In genomic region chr20:48738399-48739304, GRCh38 we compare ENCODE assay signal across 9 cellular contexts.
A peak's percentile ranks its signal among the peaks of the same experiment; 100 is the strongest.
DNase-seq lines count a peak whose midpoint lies in the region; ATAC-seq and TF ChIP-seq lines count a peak whose summit lies in the region.
"Had no signal": no experiment of that assay in that cellular context is flagged by ENCODE, and none has a peak within 500 bp of the region (broad histone marks: within the 10 kb centered on the region; RNA-seq: fewer than 3 reads in every experiment).

No MANE protein-coding gene starts in this region.

- no peaks in the 10 kb centered on the region for H3K9me3 ChIP-seq in cardiac muscle cell (ENCODE audit: low read depth)

- H3K36me3 Mint-ChIP-seq in T-cell: peaks cover 49% of the 10 kb centered on the region

- no peak for TF ChIP-seq CTCF in cardiac muscle cell (IDR thresholded peaks at IDR 0.05; ENCODE audit: low read depth, low read length)

- no peaks in the 10 kb centered on the region for H3K27me3 Mint-ChIP-seq in T-cell

- CTCF ChIA-PET in T-cell (lab: Charles Lee): interaction anchor here in 1 of 2 donors (0.5 to 0.6 kb wide), 2 partner anchors 83 to 156 kb away, joined by 3 read pairs; no protein-coding TSS in a partner anchor

- no peaks in the 10 kb centered on the region for H3K9me3 Mint-ChIP-seq in T-cell

- H3K4me3 ChIP-seq in cardiac muscle cell: no peak overlapping the region
- H3K4me3 ChIP-seq: skin epidermis had no signal

- no peaks in the 10 kb centered on the region for H3K27me3 ChIP-seq in cardiac muscle cell

- H3K4me3 Mint-ChIP-seq in T-cell: peak overlapping the region in 2 of 3 donors; percentile 18 to 46

- peaks cover 12% of the 10 kb centered on the region for H3K4me1 ChIP-seq in cardiac muscle cell (ENCODE audit: low read depth)

- H3K4me1 Mint-ChIP-seq in T-cell: peaks cover 42 to 64% (median 59%) of the 10 kb centered on the region in 3 donors

- ATAC-seq in GM21786 (IDR thresholded peaks at IDR 0.05; ENCODE audit: unreplicated experiment) (peak; percentile 67), T-cell (replicated peaks in 1 of 4) (peak; percentile 60 to 80 (median 74)), HG02970 (IDR thresholded peaks at IDR 0.05; ENCODE audit: low FRiP score, unreplicated experiment) (no peak), SK-N-SH treated with all-trans-retinoic acid at 6 μM for 48 hours (no peak)

- no peaks in the 10 kb centered on the region for H3K36me3 ChIP-seq in cardiac muscle cell

- TF ChIP-seq POLR2A in GM15510 (IDR thresholded peaks at IDR 0.05; ENCODE audit: borderline replicate concordance, extremely low read depth, insufficient read length): peak; percentile 36

- POLR2A ChIA-PET in T-cell (lab: Charles Lee): interaction anchor here in 1 of 2 donors (0.5 kb wide), 1 partner anchor 31 kb away, joined by 3 read pairs; no protein-coding TSS in a partner anchor

- H3K27ac ChIP-seq in cardiac muscle cell: peak overlapping the region; percentile 74
- H3K27ac ChIP-seq in temporal lobe (ENCODE audit: low read depth, low read length): peak overlapping the region; percentile 74

- H3K27ac Mint-ChIP-seq in T-cell: peak overlapping the region; percentile 86 to 90

- DNase-seq in T-cell (peak in 14 of 34 experiments; percentile 26 to 56 (median 34)), cardiac muscle cell (ENCODE audit: low read depth in 1 of 2, low spot score in 1 of 2) (peak in 1 of 2 donors; percentile 55), NCI-H1105 treated with DMSO at 0.1 percent for 48 hours (lab: John Stamatoyannopoulos, UW) (no peak)

TF ChIP-seq in SK-N-SH treated with all-trans-retinoic acid at 6 μM for 48 hours, 23 proteins besides CTCF, POLR2A, EP300 and RAD21:
- TF ChIP-seq PATZ1 (CRISPR knock-in tag; IDR thresholded peaks at IDR 0.05; ENCODE audit: borderline replicate concordance) (no peak), TOX (CRISPR knock-in tag; IDR thresholded peaks at IDR 0.05; ENCODE audit: borderline replicate concordance) (no peak), ZFP30 (CRISPR knock-in tag; IDR thresholded peaks at IDR 0.05) (no peak), GLIS3 (CRISPR knock-in tag; IDR thresholded peaks at IDR 0.05) (no peak), ZNF8 (CRISPR knock-in tag; IDR thresholded peaks at IDR 0.05) (no peak), POU6F1 (CRISPR knock-in tag; IDR thresholded peaks at IDR 0.05; ENCODE audit: borderline replicate concordance, low read depth) (no peak), OSR1 (CRISPR knock-in tag; IDR thresholded peaks at IDR 0.05) (no peak), BACH2 (CRISPR knock-in tag; IDR thresholded peaks at IDR 0.05; ENCODE audit: borderline replicate concordance) (no peak), CSDC2 (CRISPR knock-in tag; IDR thresholded peaks at IDR 0.05) (no peak), ZC3H10 (CRISPR knock-in tag; IDR thresholded peaks at IDR 0.05) (no peak), TCF4 (CRISPR knock-in tag; IDR thresholded peaks at IDR 0.05; ENCODE audit: borderline replicate concordance) (no peak)
TF ChIP-seq in SK-N-SH treated with all-trans-retinoic acid at 6 μM for 48 hours: peak in this region for 0.

Comparison
In these comparisons a context has a peak if more than half of its experiments do, and no peak if none do; other contexts are left out.
1. ATAC-seq: peak in GM21786 (single experiment) and T-cell (4 of 4); none in HG02970 (single experiment) and SK-N-SH treated with all-trans-retinoic acid at 6 μM for 48 hours (single experiment).